9 cellular contexts compared by ENCODE assay signal in genomic region chr5:97951139-97951538, GRCh38.
"Had no signal": no experiment of that assay in that cellular context is flagged by ENCODE, and none has a peak within 500 bp of the region (broad histone marks: within the 10 kb centered on the region; RNA-seq: fewer than 3 reads in every experiment).

No MANE protein-coding gene starts in this region.

- H3K4me3 ChIP-seq: GM23248, GM23338, HAP-1 had no signal

- H3K27ac ChIP-seq: GM23248 had no signal

- DNase-seq: GM23248, GOT3, H7, H9, HCEC 1CT, HFFc6 had no signal

- H3K9ac ChIP-seq: GM23248 had no signal

- H3K4me1 ChIP-seq: HAP-1 had no signal

- ATAC-seq: GM23338, HCT116 had no signal

- H2AFZ ChIP-seq: GM23248, GM23338 had no signal

- H3K9me3 ChIP-seq: HAP-1 had no signal

- H3K4me2 ChIP-seq: GM23338 had no signal

- H3K36me3 ChIP-seq: HAP-1 had no signal
